In the genomic region with DNA sequence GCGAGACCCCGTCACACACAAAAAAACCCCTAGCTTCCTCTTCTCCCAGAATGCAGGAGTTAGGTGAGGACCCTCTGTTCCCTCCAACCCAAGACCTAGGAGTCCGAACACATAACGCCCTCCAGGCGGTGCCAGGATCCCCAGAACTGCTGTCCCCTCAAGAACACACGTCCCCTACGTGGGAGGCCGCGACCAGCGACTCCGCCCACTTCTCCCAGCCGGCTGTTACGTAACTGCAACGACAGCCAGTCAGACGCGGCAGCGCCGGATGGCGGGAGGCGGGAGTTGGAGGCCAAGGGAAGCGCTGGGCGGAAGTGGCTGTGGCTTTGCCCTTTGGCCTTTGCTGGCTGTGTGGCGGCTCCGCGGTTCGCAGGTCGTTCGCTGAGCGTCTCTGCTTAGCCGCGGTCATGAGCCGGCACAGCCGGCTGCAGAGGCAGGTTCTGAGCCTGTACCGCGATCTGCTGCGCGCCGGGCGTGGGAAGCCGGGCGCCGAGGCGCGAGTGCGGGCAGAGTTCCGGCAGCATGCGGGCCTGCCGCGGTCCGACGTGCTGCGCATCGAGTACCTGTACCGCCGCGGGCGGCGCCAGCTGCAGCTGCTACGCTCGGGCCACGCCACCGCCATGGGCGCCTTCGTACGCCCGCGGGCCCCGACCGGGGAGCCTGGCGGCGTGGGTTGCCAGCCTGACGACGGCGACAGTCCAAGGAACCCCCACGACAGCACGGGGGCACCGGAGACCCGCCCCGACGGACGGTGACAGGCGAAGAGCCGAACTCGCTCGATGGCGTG, we compare ENCODE assay signal across 8 cellular contexts. TPM values are rescaled to one million over a fixed set of nuclear protein-coding genes. Genes with fewer than 3 reads are reported as not detected.
DNase-seq lines count a peak whose midpoint lies in the region; ATAC-seq and TF ChIP-seq lines count a peak whose summit lies in the region.

SDHAF1 (plus strand) TSS at position 321 of the 787 bp plus-strand sequence; CDS start at position 408, 87 bp downstream.

- H3K4me1 ChIP-seq in adipocyte (ENCODE audit: control insufficient read depth, insufficient read depth, low read length) (peaks cover 29% of the 10 kb centered on the region), cardiac muscle cell (ENCODE audit: low read depth) (peaks cover 4% of the 10 kb centered on the region)

- peaks cover 5% of the 10 kb centered on the region for H3K36me3 ChIP-seq in adipocyte (ENCODE audit: control insufficient read depth, insufficient read depth, low read length, severe bottlenecking)
- no peaks in the 10 kb centered on the region for H3K36me3 ChIP-seq in cardiac muscle cell

- H3K27ac Mint-ChIP-seq in type B pancreatic cell, result peak within 1 kb of the TSS; percentile 92

- peaks cover 8% of the 10 kb centered on the region for H3K36me3 Mint-ChIP-seq in type B pancreatic cell

- H3K4me3 ChIP-seq in GM12865 (ENCODE audit: low read depth, low read length) (peak within 1 kb of the TSS; percentile 86), adipocyte (ENCODE audit: low read length) (peak within 1 kb of the TSS; percentile 93), cardiac muscle cell (peak within 1 kb of the TSS; percentile 48)

- peak within 1 kb of the TSS; percentile 91 for H3K9ac ChIP-seq in adipocyte (ENCODE audit: low read length)

- H3K27ac ChIP-seq in cardiac muscle cell, result peak within 1 kb of the TSS; percentile 8

- TF ChIP-seq CTCF in GM12865 (IDR thresholded peaks at IDR 0.05; ENCODE audit: insufficient read depth, low read depth, low read length, missing control alignments), result no peak
- no peak for TF ChIP-seq CTCF in cardiac muscle cell (IDR thresholded peaks at IDR 0.05; ENCODE audit: low read depth, low read length)
- TF ChIP-seq CTCF in type B pancreatic cell (conservative IDR thresholded peaks at IDR 0.05), result no peak

- peaks cover 22% of the 10 kb centered on the region for H3K4me1 Mint-ChIP-seq in type B pancreatic cell (ENCODE audit: unreplicated experiment)

- H3K9me3 Mint-ChIP-seq in type B pancreatic cell, result no peaks in the 10 kb centered on the region

- H3K27me3 ChIP-seq in adipocyte (replicated peaks; ENCODE audit: control insufficient read depth, insufficient read depth, low read length) (no peaks in the 10 kb centered on the region), cardiac muscle cell (no peaks in the 10 kb centered on the region)

- peak within 1 kb of the TSS; percentile 93 for H3K4me3 Mint-ChIP-seq in type B pancreatic cell

- peak; percentile 85 for ATAC-seq in HG02678 (IDR thresholded peaks at IDR 0.05; ENCODE audit: unreplicated experiment)

- H3K27me3 Mint-ChIP-seq in type B pancreatic cell, result peaks cover 2% of the 10 kb centered on the region

- no peaks in the 10 kb centered on the region for H3K9me3 ChIP-seq in adipocyte (ENCODE audit: control insufficient read depth, low read length)
- H3K9me3 ChIP-seq in cardiac muscle cell (ENCODE audit: low read depth), result no peaks in the 10 kb centered on the region

- DNase-seq in GM12865 (ENCODE audit: low read depth) (peak; percentile 97), NCI-H1417 (lab: John Stamatoyannopoulos, UW) (peak; percentile 92 to 97 (median 95)), T follicular helper cell (ENCODE audit: low read depth) (peak; percentile 85), adipocyte (ENCODE audit: low read depth) (peak; percentile 97), cardiac muscle cell (ENCODE audit: low read depth in 1 of 2, low spot score in 1 of 2) (peak; percentile 96), pons (ENCODE audit: low spot score) (peak; percentile 97), type B pancreatic cell (ENCODE audit: extremely low spot score, unreplicated experiment) (peak; percentile 92)

RNA-seq across cellular contexts. Expression of gene SDHAF1, which starts in this region (rescaled TPM):
- total RNA-seq in cardiac muscle cell (49.6 and 58.0 TPM in 2 replicates), type B pancreatic cell (ENCODE audit: low replicate concordance) (16.1 and 17.3 TPM in 2 replicates)
- polyA plus RNA-seq in cardiac muscle cell, result 31.9 and 36.2 TPM in 2 replicates

Comparison
In these comparisons a context has a peak if more than half of its experiments do, and no peak if none do; other contexts are left out.
1. Peak in every context shown above with its lines: DNase-seq, ATAC-seq, H3K4me3 ChIP-seq and H3K27ac ChIP-seq.